Comparison of ENCODE assay signal across 12 cellular contexts in the genomic region with DNA sequence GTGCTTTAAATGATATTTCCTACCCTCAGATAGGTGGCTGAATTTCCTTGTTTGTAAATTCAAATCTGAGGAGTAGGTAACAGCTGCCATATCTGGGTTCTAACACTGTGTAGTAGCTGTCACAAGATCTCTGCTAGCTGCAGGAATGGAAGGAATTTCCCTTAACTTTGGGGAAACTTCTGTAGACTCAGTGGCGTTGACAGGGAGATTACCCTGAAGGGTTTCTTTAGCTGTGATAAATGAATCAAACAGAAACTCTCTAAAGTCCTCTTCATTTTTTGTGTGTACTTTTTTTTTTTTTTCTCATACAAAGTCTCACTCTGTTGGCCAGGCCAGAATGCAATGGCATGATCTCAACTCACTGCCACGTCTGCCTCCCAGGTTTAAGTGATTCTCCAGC.
DNase-seq lines count a peak whose midpoint lies in the region; ATAC-seq and TF ChIP-seq lines count a peak whose summit lies in the region.
"Had no signal": no experiment of that assay in that cellular context is flagged by ENCODE, and none has a peak within 500 bp of the region (broad histone marks: within the 10 kb centered on the region; RNA-seq: fewer than 3 reads in every experiment).

No MANE protein-coding gene starts in this region.

- peaks cover 11% of the 10 kb centered on the region for H3K79me2 ChIP-seq in ACC112 (ENCODE audit: control insufficient read depth, insufficient read depth, low read length, unreplicated experiment)

- H3K27ac ChIP-seq in ACC112 (ENCODE audit: low read depth, low read length), result peak overlapping the region; percentile 90

- no peaks in the 10 kb centered on the region for H3K36me3 ChIP-seq in ACC112 (ENCODE audit: insufficient read depth, low read length)

- H3K4me3 ChIP-seq in ACC112 (ENCODE audit: low read depth, low read length) (peak overlapping the region; percentile 23; the same call in 1 of the 2 replicates), choroid plexus epithelial cell (ENCODE audit: low read depth, low read length) (no peak overlapping the region)

- no peak for TF ChIP-seq CTCF in choroid plexus epithelial cell (conservative IDR thresholded peaks at IDR 0.05; ENCODE audit: low read depth, low read length)

- peak; percentile 53 for ATAC-seq in GM18870 (IDR thresholded peaks at IDR 0.05; ENCODE audit: unreplicated experiment)
- ATAC-seq in HG03432 (IDR thresholded peaks at IDR 0.05; ENCODE audit: unreplicated experiment), result peak; percentile 63
- no peak for ATAC-seq in GM19467 (IDR thresholded peaks at IDR 0.05; ENCODE audit: unreplicated experiment)
- no peak for ATAC-seq in HG02571 (IDR thresholded peaks at IDR 0.05; ENCODE audit: unreplicated experiment)

- H2AFZ ChIP-seq in ACC112 (ENCODE audit: low read length, unreplicated experiment), result no peak overlapping the region

- H3K27me3 ChIP-seq in ACC112 (ENCODE audit: insufficient read depth, low read length), result no peaks in the 10 kb centered on the region

- DNase-seq in choroid plexus epithelial cell (ENCODE audit: low read depth) (peak; percentile 86), NCI-H187 (lab: John Stamatoyannopoulos, UW) (no peak), NCI-H128 (lab: John Stamatoyannopoulos, UW; ENCODE audit: unreplicated experiment) (no peak)
- DNase-seq: activated CD4-positive, alpha-beta T cell treated with anti-CD3 and anti-CD28 coated beads, Interleukin-2, amount 50 U/mL, for 4 hours; C1 segment of cervical spinal cord; cerebellar nuclear complex; NCI-H1092 had no signal

- H3K4me1 ChIP-seq in ACC112 (ENCODE audit: control insufficient read depth, insufficient read depth, low read length, unreplicated experiment), result peaks cover 41% of the 10 kb centered on the region

Comparison
In these comparisons a context has a peak if more than half of its experiments do, and no peak if none do; other contexts are left out.
1. ATAC-seq: peak in GM18870 (single experiment) and HG03432 (single experiment); none in GM19467 (single experiment) and HG02571 (single experiment).